30 cellular contexts compared by ENCODE assay signal in genomic region chr2:188835821-188836220, GRCh38.
"Had no signal": no experiment of that assay in that cellular context is flagged by ENCODE, and none has a peak within 500 bp of the region (broad histone marks: within the 10 kb centered on the region; RNA-seq: fewer than 3 reads in every experiment).

No MANE protein-coding gene starts in this region.

- H3K36me3 ChIP-seq: adrenal gland, colonic mucosa, esophagus squamous epithelium had no signal

- H3K36me3 Mint-ChIP-seq: activated CD4-positive, alpha-beta memory T cell treated with anti-CD3 and anti-CD28 coated beads for 36 hours; activated CD8-positive, alpha-beta memory T cell treated with anti-CD3 and anti-CD28 coated beads, Interleukin-2, amount 10 ng/mL, durations not matched to agents 7 days and 5 days; activated naive CD4-positive, alpha-beta T cell treated with anti-CD3 and anti-CD28 coated beads, Interleukin-2, amount 50 U/mL, for 24 hours; activated naive CD8-positive, alpha-beta T cell treated with anti-CD3 and anti-CD28 coated beads for 36 hours had no signal

- H3K27me3 Mint-ChIP-seq: activated CD4-positive, alpha-beta memory T cell treated with anti-CD3 and anti-CD28 coated beads for 36 hours; activated CD4-positive, alpha-beta T cell treated with anti-CD3 and anti-CD28 coated beads for 36 hours; activated CD4-positive, alpha-beta T cell treated with anti-CD3 and anti-CD28 coated beads, Interleukin-2, amount 10 ng/mL, durations not matched to agents 24 days and 14 days; activated CD8-positive, alpha-beta memory T cell treated with anti-CD3 and anti-CD28 coated beads, Interleukin-2, amount 10 ng/mL, durations not matched to agents 7 days and 5 days; activated naive CD4-positive, alpha-beta T cell treated with anti-CD3 and anti-CD28 coated beads, Interleukin-2, amount 50 U/mL, for 24 hours; activated naive CD8-positive, alpha-beta T cell treated with anti-CD3 and anti-CD28 coated beads for 36 hours; activated naive CD8-positive, alpha-beta T cell treated with anti-CD3 and anti-CD28 coated beads, Interleukin-2, amount 50 U/mL, for 24 hours; T-helper 17 cell had no signal

- H3K27ac Mint-ChIP-seq: activated CD4-positive, alpha-beta memory T cell treated with anti-CD3 and anti-CD28 coated beads for 36 hours; activated CD4-positive, alpha-beta T cell treated with anti-CD3 and anti-CD28 coated beads for 36 hours; activated CD4-positive, alpha-beta T cell treated with anti-CD3 and anti-CD28 coated beads, Interleukin-2, amount 10 ng/mL, durations not matched to agents 24 days and 14 days; activated CD8-positive, alpha-beta memory T cell treated with anti-CD3 and anti-CD28 coated beads, Interleukin-2, amount 10 ng/mL, durations not matched to agents 7 days and 5 days; activated CD8-positive, alpha-beta T cell treated with anti-CD3 and anti-CD28 coated beads, Interleukin-2, amount 10 ng/mL, durations not matched to agents 7 days and 5 days; activated naive CD4-positive, alpha-beta T cell treated with anti-CD3 and anti-CD28 coated beads for 36 hours; activated naive CD4-positive, alpha-beta T cell treated with anti-CD3 and anti-CD28 coated beads, Interleukin-2, amount 50 U/mL, for 24 hours; activated naive CD8-positive, alpha-beta T cell treated with anti-CD3 and anti-CD28 coated beads for 36 hours; activated naive CD8-positive, alpha-beta T cell treated with anti-CD3 and anti-CD28 coated beads, Interleukin-2, amount 50 U/mL, for 24 hours; activated T-helper 1 cell treated with anti-CD3 and anti-CD28 coated beads, Interleukin-12 subunit alpha, Interleukin-12 subunit beta, Interleukin-2, Interleukin-4 antibody, amounts not matched to agents 30 ng/mL and 10 ng/mL and 1 ng/mL, durations not matched to agents 14 hours and 24 hours and 36 hours; activated T-helper 2 cell treated with anti-CD3 and anti-CD28 coated beads, Interferon-gamma antibody, Interleukin-2, Interleukin-4, amounts not matched to agents 10 μg/mL and 5 μg/mL and 100 μg/mL, durations not matched to agents 14 hours and 24 hours and 36 hours; T-helper 17 cell; T-helper 2 cell treated with Interferon-gamma antibody and Interleukin-4, amounts not matched to agents 5 μg/mL and 100 μg/mL, for 36 hours had no signal

- ATAC-seq: activated CD4-positive, alpha-beta T cell treated with anti-CD3 and anti-CD28 coated beads for 36 hours; activated CD8-positive, alpha-beta memory T cell treated with anti-CD3 and anti-CD28 coated beads, Interleukin-2, amount 10 ng/mL, durations not matched to agents 7 days and 5 days; activated CD8-positive, alpha-beta T cell treated with anti-CD3 and anti-CD28 coated beads, Interleukin-2, amount 10 ng/mL, durations not matched to agents 7 days and 5 days; body of pancreas; T-helper 17 cell had no signal

- H3K4me1 Mint-ChIP-seq: activated CD4-positive, alpha-beta T cell treated with anti-CD3 and anti-CD28 coated beads for 36 hours; activated CD4-positive, alpha-beta T cell treated with anti-CD3 and anti-CD28 coated beads, Interleukin-2, amount 10 ng/mL, durations not matched to agents 24 days and 14 days; activated CD8-positive, alpha-beta memory T cell treated with anti-CD3 and anti-CD28 coated beads, Interleukin-2, amount 10 ng/mL, durations not matched to agents 7 days and 5 days; activated naive CD4-positive, alpha-beta T cell treated with anti-CD3 and anti-CD28 coated beads, Interleukin-2, amount 50 U/mL, for 24 hours; activated naive CD8-positive, alpha-beta T cell treated with anti-CD3 and anti-CD28 coated beads for 36 hours; activated naive CD8-positive, alpha-beta T cell treated with anti-CD3 and anti-CD28 coated beads, Interleukin-2, amount 50 U/mL, for 24 hours; T-helper 17 cell had no signal

- DNase-seq: activated CD4-positive, alpha-beta memory T cell treated with anti-CD3 and anti-CD28 coated beads for 36 hours; activated CD4-positive, alpha-beta T cell treated with anti-CD3 and anti-CD28 coated beads for 36 hours; activated CD4-positive, alpha-beta T cell treated with anti-CD3 and anti-CD28 coated beads, Interleukin-2, amount 10 ng/mL, durations not matched to agents 24 days and 14 days; activated CD4-positive, CD25-positive, alpha-beta regulatory T cell; activated CD4-positive, CD25-positive, alpha-beta regulatory T cell treated with anti-CD3 and anti-CD28 coated beads, Interleukin-2, amount 50 U/mL, for 72 hours; activated CD8-positive, alpha-beta memory T cell treated with anti-CD3 and anti-CD28 coated beads, Interleukin-2, amount 10 ng/mL, durations not matched to agents 7 days and 5 days; activated CD8-positive, alpha-beta memory T cell treated with anti-CD3 and anti-CD28 coated beads, Interleukin-2, amount 50 U/mL, for 4 hours; activated CD8-positive, alpha-beta T cell treated with anti-CD3 and anti-CD28 coated beads, Interleukin-2, amount 10 ng/mL, durations not matched to agents 7 days and 5 days; activated effector memory CD4-positive, alpha-beta T cell treated with anti-CD3 and anti-CD28 coated beads, Interleukin-2, amount 50 U/mL, for 16 hours; activated naive CD4-positive, alpha-beta T cell treated with anti-CD3 and anti-CD28 coated beads for 36 hours; activated naive CD8-positive, alpha-beta T cell treated with anti-CD3 and anti-CD28 coated beads for 36 hours; activated naive CD8-positive, alpha-beta T cell treated with anti-CD3 and anti-CD28 coated beads, Interleukin-2, amount 50 U/mL, for 24 hours; activated T-cell treated with anti-CD3 and anti-CD28 coated beads, Interleukin-2, amount 50 U/mL, for 1 hour; activated T-cell treated with anti-CD3 and anti-CD28 coated beads, Interleukin-2, amount 50 U/mL, for 48 hours; adrenal gland; amygdala; aorta; body of pancreas; caudate nucleus; colonic mucosa; effector CD8-positive, alpha-beta T cell; esophagus squamous epithelium; T-helper 1 cell; T-helper 17 cell; T1000 had no signal

- H3K4me3 ChIP-seq: adrenal gland, body of pancreas, colonic mucosa, esophagus squamous epithelium had no signal

- H3K4me3 Mint-ChIP-seq: activated CD4-positive, alpha-beta memory T cell treated with anti-CD3 and anti-CD28 coated beads for 36 hours; activated CD4-positive, alpha-beta T cell treated with anti-CD3 and anti-CD28 coated beads for 36 hours; activated CD4-positive, alpha-beta T cell treated with anti-CD3 and anti-CD28 coated beads, Interleukin-2, amount 10 ng/mL, durations not matched to agents 24 days and 14 days; activated CD8-positive, alpha-beta memory T cell treated with anti-CD3 and anti-CD28 coated beads, Interleukin-2, amount 10 ng/mL, durations not matched to agents 7 days and 5 days; activated CD8-positive, alpha-beta T cell treated with anti-CD3 and anti-CD28 coated beads, Interleukin-2, amount 10 ng/mL, durations not matched to agents 7 days and 5 days; activated naive CD4-positive, alpha-beta T cell treated with anti-CD3 and anti-CD28 coated beads for 36 hours; activated naive CD4-positive, alpha-beta T cell treated with anti-CD3 and anti-CD28 coated beads, Interleukin-2, amount 50 U/mL, for 24 hours; activated naive CD8-positive, alpha-beta T cell treated with anti-CD3 and anti-CD28 coated beads for 36 hours; activated naive CD8-positive, alpha-beta T cell treated with anti-CD3 and anti-CD28 coated beads, Interleukin-2, amount 50 U/mL, for 24 hours; activated T-helper 1 cell treated with anti-CD3 and anti-CD28 coated beads, Interleukin-12 subunit alpha, Interleukin-12 subunit beta, Interleukin-2, Interleukin-4 antibody, amounts not matched to agents 30 ng/mL and 10 ng/mL and 1 ng/mL, durations not matched to agents 14 hours and 24 hours and 36 hours; T-helper 17 cell; T-helper 2 cell treated with Interferon-gamma antibody and Interleukin-4, amounts not matched to agents 5 μg/mL and 100 μg/mL, for 36 hours had no signal

- H3K27me3 ChIP-seq: adrenal gland, body of pancreas, colonic mucosa, esophagus squamous epithelium had no signal

- H3K27ac ChIP-seq: adrenal gland, body of pancreas, colonic mucosa, epithelial cell of prostate, esophagus squamous epithelium had no signal

- H3K4me1 ChIP-seq: adrenal gland, body of pancreas, colonic mucosa, esophagus squamous epithelium had no signal

- H3K9me3 ChIP-seq: adrenal gland, body of pancreas, colonic mucosa had no signal
